ENCODE assay signal across 9 cellular contexts in genomic region chr16:53089434-53090270, GRCh38. TPM values are rescaled to one million over a fixed set of nuclear protein-coding genes. Genes with fewer than 3 reads are reported as not detected.
A peak's percentile ranks its signal among the peaks of the same experiment; 100 is the strongest.
DNase-seq lines count a peak whose midpoint lies in the region; FAIRE-seq and TF ChIP-seq lines count a peak whose summit lies in the region.
"Had no signal": no experiment of that assay in that cellular context is flagged by ENCODE, and none has a peak within 500 bp of the region (broad histone marks: within the 10 kb centered on the region; RNA-seq: fewer than 3 reads in every experiment).

No MANE protein-coding gene starts in this region.

- H3K27ac ChIP-seq in keratinocyte (ENCODE audit: control insufficient read depth, insufficient read depth, low read length): no peak overlapping the region
- H3K27ac ChIP-seq in suprapubic skin: peak overlapping the region; percentile 91

- peak; percentile 51 for FAIRE-seq in keratinocyte (lab: Jason Lieb, UNC)

- no peak overlapping the region for H2AFZ ChIP-seq in keratinocyte (ENCODE audit: control insufficient read depth, low read length)

- no peaks in the 10 kb centered on the region for H3K9me1 ChIP-seq in keratinocyte (ENCODE audit: control insufficient read depth, extremely low read depth, insufficient read depth, low read length)

- H3K4me2 ChIP-seq in keratinocyte (ENCODE audit: control insufficient read depth, extremely low read depth, insufficient read depth, low read depth, low read length): no peak overlapping the region

- dilution Hi-C loops in keratinocyte (cut with MboI; ENCODE audit: extremely low pct_ligation_motif_present, low sequenced_read_pairs): no loop called here

- no peak overlapping the region for H3K9ac ChIP-seq in keratinocyte (ENCODE audit: control insufficient read depth, extremely low read depth, insufficient read depth, low read length)

- no peak for TF ChIP-seq POLR2A in suprapubic skin (IDR thresholded peaks at IDR 0.05)

- in situ Hi-C loops in astrocyte of the cerebellum (cut with HindIII; ENCODE audit: low sequenced_read_pairs): no loop called here

- DNase-seq in M059J (ENCODE audit: low read depth) (peak; percentile 42), astrocyte of the cerebellum (ENCODE audit: low read depth) (peak; percentile 55), keratinocyte (ENCODE audit: low read depth, low spot score) (no peak), suprapubic skin (ENCODE audit: low spot score in 2 of 2) (no peak), ureter (ENCODE audit: low spot score) (no peak), NCI-H1930 (lab: John Stamatoyannopoulos, UW) (no peak), BE2C (no peak)
- DNase-seq: NCI-H1048, trophoblast cell had no signal

- H3K27me3 ChIP-seq in keratinocyte (ENCODE audit: control insufficient read depth, extremely low read depth, insufficient read depth, low read length) (no peaks in the 10 kb centered on the region), suprapubic skin (no peaks in the 10 kb centered on the region), BE2C (no peaks in the 10 kb centered on the region)

- no peaks in the 10 kb centered on the region for H3K9me3 ChIP-seq in keratinocyte (ENCODE audit: control insufficient read depth, low read depth, low read length)
- H3K9me3 ChIP-seq in suprapubic skin: no peaks in the 10 kb centered on the region
- no peaks in the 10 kb centered on the region for H3K9me3 ChIP-seq in BE2C

- no peak overlapping the region for H3K4me3 ChIP-seq in astrocyte of the cerebellum (ENCODE audit: low read depth, low read length)
- no peak overlapping the region for H3K4me3 ChIP-seq in keratinocyte (ENCODE audit: control insufficient read depth in 2 of 3, extremely low read depth in 1 of 3, insufficient read depth in 2 of 3, low read depth in 1 of 3, low read length in 3 of 3)
- H3K4me3 ChIP-seq in suprapubic skin: no peak overlapping the region
- H3K4me3 ChIP-seq in BE2C (ENCODE audit: low read depth, low read length): no peak overlapping the region

- TF ChIP-seq CTCF in astrocyte of the cerebellum (IDR thresholded peaks at IDR 0.05; ENCODE audit: low read depth, low read length, missing control alignments) (no peak), keratinocyte (optimal IDR thresholded peaks at IDR 0.05 in 1 of 3, IDR thresholded peaks at IDR 0.05 in 1 of 3, conservative IDR thresholded peaks at IDR 0.05 in 1 of 3; ENCODE audit: extremely low read depth in 1 of 3, insufficient read depth in 2 of 3, low read length in 3 of 3) (no peak), suprapubic skin (IDR thresholded peaks at IDR 0.05) (no peak), BE2C (IDR thresholded peaks at IDR 0.05; ENCODE audit: low read depth, low read length) (no peak)

- H3K79me2 ChIP-seq in keratinocyte (ENCODE audit: control insufficient read depth, insufficient read depth, low read length): peaks cover 16% of the 10 kb centered on the region

- H3K36me3 ChIP-seq in keratinocyte (ENCODE audit: control insufficient read depth in 2 of 2, extremely low read depth in 1 of 2, insufficient read depth in 2 of 2, low read length in 2 of 2) (no peaks in the 10 kb centered on the region), suprapubic skin (no peaks in the 10 kb centered on the region), BE2C (no peaks in the 10 kb centered on the region)

- TF ChIP-seq EP300 in suprapubic skin (IDR thresholded peaks at IDR 0.05): no peak

- peaks cover 64% of the 10 kb centered on the region for H3K4me1 ChIP-seq in keratinocyte (ENCODE audit: control insufficient read depth, extremely low read depth, insufficient read depth, low read length)
- peaks cover 90% of the 10 kb centered on the region for H3K4me1 ChIP-seq in suprapubic skin
- H3K4me1 ChIP-seq in BE2C: peaks cover 46% of the 10 kb centered on the region

- WGBS in suprapubic skin: 16% methylated on average over 4 of the region's 4 CpGs

- no peaks in the 10 kb centered on the region for H4K20me1 ChIP-seq in keratinocyte (ENCODE audit: control insufficient read depth, extremely low read depth, insufficient read depth, low read length)

RNA-seq across cellular contexts. Expression of gene CHD9, which starts 34.9 kb away (rescaled TPM):
- total RNA-seq in M059J (2014; rRNA removed; shearing (Covaris generic)): 13.8 and 24.5 TPM in 2 replicates
- polyA plus RNA-seq in keratinocyte: 18.5 to 32.8 TPM (median 24.7 TPM) in 3 replicates
- polyA plus RNA-seq in keratinocyte (2011; ENCODE audit: low read depth): 66.4 TPM
- polyA plus RNA-seq in keratinocyte (2011; cell fraction: cytosol; rRNA removed): 7.3 and 17.0 TPM in 2 replicates
- 40.9 and 55.0 TPM in 2 replicates for polyA plus RNA-seq in keratinocyte (2011; cell fraction: nucleus; rRNA removed)
- polyA plus RNA-seq in keratinocyte (2012; ENCODE audit: low replicate concordance): 13.0 and 14.7 TPM in 2 replicates
- 10.3 to 146 TPM (median 105 TPM) in 3 replicates for polyA minus RNA-seq in keratinocyte
- polyA minus RNA-seq in keratinocyte (2011; cell fraction: cytosol; rRNA and poly(A)+ RNA removed): 11.5 TPM
- 64.3 and 116 TPM in 2 replicates for polyA minus RNA-seq in keratinocyte (2011; cell fraction: nucleus; rRNA and poly(A)+ RNA removed)
- total RNA-seq in suprapubic skin (100 to 1,000 TPM in 1 of 4 donors, 10 to 100 TPM in 3; 56.6 to 129 (median 70.4) TPM), ureter (135 TPM)
- 16.0 TPM for polyA plus RNA-seq in BE2C (2012; ENCODE audit: insufficient read depth, insufficient read length, low read depth)

RNA-seq across cellular contexts. Expression of gene CHD9NB, which starts 37.0 kb away (rescaled TPM):
- 0.20 and 0.57 TPM in 2 replicates for total RNA-seq in M059J (2014; rRNA removed; shearing (Covaris generic))
- 0.53 to 0.89 TPM (median 0.64 TPM) in 3 replicates for polyA plus RNA-seq in keratinocyte
- polyA plus RNA-seq in keratinocyte (2011; ENCODE audit: low read depth): 0.21 TPM
- 0.75 and 0.82 TPM in 2 replicates for polyA plus RNA-seq in keratinocyte (2011; cell fraction: cytosol; rRNA removed)
- 2.1 TPM in 2 replicates for polyA plus RNA-seq in keratinocyte (2011; cell fraction: nucleus; rRNA removed)
- polyA plus RNA-seq in keratinocyte (2012; ENCODE audit: low replicate concordance): 0.79 and 1.3 TPM in 2 replicates
- polyA minus RNA-seq in keratinocyte: 0.73 to 1.8 TPM (median 1.1 TPM) in 3 replicates
- not detected for polyA minus RNA-seq in keratinocyte (2011; cell fraction: cytosol; rRNA and poly(A)+ RNA removed)
- 0.74 and 1.6 TPM in 2 replicates for polyA minus RNA-seq in keratinocyte (2011; cell fraction: nucleus; rRNA and poly(A)+ RNA removed)
- total RNA-seq in suprapubic skin (10 to 100 TPM in 3 of 4 donors, 1 to 10 TPM in 1; 8.7 to 33.3 (median 17.0) TPM), ureter (2.2 TPM)
- polyA plus RNA-seq in BE2C (2012; ENCODE audit: insufficient read depth, insufficient read length, low read depth): not detected

Comparison
In these comparisons a context has a peak if more than half of its experiments do, and no peak if none do; other contexts are left out.
1. DNase-seq: peak in M059J (single experiment) and astrocyte of the cerebellum (single experiment); none in keratinocyte (single experiment), suprapubic skin (0 of 2), ureter (single experiment), NCI-H1930 (0 of 2) and BE2C (single experiment).